Comparison of ENCODE assay signal across 9 cellular contexts in genomic region chr6:89242574-89243330, GRCh38. TPM values are rescaled to one million over a fixed set of nuclear protein-coding genes. Genes with fewer than 3 reads are reported as not detected.
DNase-seq lines count a peak whose midpoint lies in the region; ATAC-seq and TF ChIP-seq lines count a peak whose summit lies in the region.
"Had no signal": no experiment of that assay in that cellular context is flagged by ENCODE, and none has a peak within 500 bp of the region (broad histone marks: within the 10 kb centered on the region; RNA-seq: fewer than 3 reads in every experiment).

No MANE protein-coding gene starts in this region.

- H3K27ac Mint-ChIP-seq in WTC11: peak overlapping the region; percentile 88
- H3K27ac Mint-ChIP-seq: dendritic cell treated with granulocyte-macrophage colony-stimulating factor and Interleukin-4, amounts not matched to agents 40 ng/mL and 50 ng/mL, for 4 days had no signal

- no peak overlapping the region for H3K27ac ChIP-seq in testis

- intact Hi-C loops in testis (cut with DNase I; ENCODE audit: low total_unique reads): loop anchor here (5.0 to 10.0 kb wide), 2 partner anchors 118 to 260 kb away; no protein-coding TSS in a partner anchor

- H3K9me3 ChIP-seq in testis: no peaks in the 10 kb centered on the region

- peaks cover 6% of the 10 kb centered on the region for H3K9me3 Mint-ChIP-seq in WTC11
- H3K9me3 Mint-ChIP-seq: dendritic cell treated with granulocyte-macrophage colony-stimulating factor and Interleukin-4, amounts not matched to agents 40 ng/mL and 50 ng/mL, for 4 days had no signal

- no peaks in the 10 kb centered on the region for H3K27me3 ChIP-seq in testis

- peaks cover 6% of the 10 kb centered on the region; the same call in 1 of the 2 replicates for H3K36me3 Mint-ChIP-seq in WTC11

- H3K4me3 Mint-ChIP-seq in WTC11: peak overlapping the region; percentile 28; the same call in 1 of the 2 replicates
- H3K4me3 Mint-ChIP-seq: dendritic cell treated with granulocyte-macrophage colony-stimulating factor and Interleukin-4, amounts not matched to agents 40 ng/mL and 50 ng/mL, for 4 days had no signal

- POLR2A ChIA-PET in AG04449 (lab: Yijun Ruan, JAX): interaction anchor here (1.3 kb wide), 1 partner anchor 162 kb away, joined by 3 read pairs; the partner anchor contains the start of gene PNRC1
- POLR2A ChIA-PET in WTC11 (lab: Charles Lee): no interaction called here

- CTCF ChIA-PET in AG04449 (lab: Yijun Ruan, JAX): interaction anchor here (0.8 to 10.4 kb wide), 18 partner anchors 9 to 360 kb away, joined by 3 to 162 read pairs (median 3); partner anchors contain the start of genes PM20D2, RNGTT and SRSF12
- CTCF ChIA-PET in WTC11 (lab: Charles Lee): interaction anchor here (0.7 kb wide), 1 partner anchor 162 kb away, joined by 6 read pairs; the partner anchor contains the start of gene PNRC1

- no peak for TF ChIP-seq POLR2A in testis (IDR thresholded peaks at IDR 0.05)

- H3K4me1 Mint-ChIP-seq in WTC11: peaks cover 40% of the 10 kb centered on the region

- 25 to 45% methylated on average over 3 of the region's 3 CpGs for WGBS in testis, 2 donors

- peaks cover 18% of the 10 kb centered on the region for H3K27me3 Mint-ChIP-seq in WTC11 (ENCODE audit: low read depth)
- H3K27me3 Mint-ChIP-seq: dendritic cell treated with granulocyte-macrophage colony-stimulating factor and Interleukin-4, amounts not matched to agents 40 ng/mL and 50 ng/mL, for 4 days had no signal

- H3K36me3 ChIP-seq in testis (ENCODE audit: low read depth, missing control alignments): no peaks in the 10 kb centered on the region

- no peaks in the 10 kb centered on the region for H3K4me1 ChIP-seq in testis

- ATAC-seq in WTC11: peak; percentile 80
- ATAC-seq in HG03139 (IDR thresholded peaks at IDR 0.05; ENCODE audit: unreplicated experiment): no peak

- H3K4me3 ChIP-seq in AG04449 (ENCODE audit: low read depth, low read length) (no peak overlapping the region), testis (no peak overlapping the region)

- DNase-seq in AG04449 (ENCODE audit: low read depth, low spot score) (peak; percentile 28), NCI-H2081 (lab: John Stamatoyannopoulos, UW) (peak; percentile 47 to 60), WTC11 (ENCODE audit: low spot score) (no peak), iPS-NIHi11 (ENCODE audit: low spot score) (peak; percentile 40), testis (no peak), kidney glomerular epithelial cell (lab: John Stamatoyannopoulos, UW) (no peak)

- TF ChIP-seq CTCF in AG04449 (IDR thresholded peaks at IDR 0.05; ENCODE audit: insufficient read depth, low read length, missing control alignments) (peak; percentile 34), GM12872 (IDR thresholded peaks at IDR 0.05; ENCODE audit: insufficient read depth, low read depth, low read length) (peak; percentile 39; the same call in 2 of the 3 replicates), WTC11 (IDR thresholded peaks at IDR 0.05) (no peak), testis (IDR thresholded peaks at IDR 0.05) (peak in 2 of 3 experiments; percentile 44 to 53)

TF ChIP-seq in WTC11, 78 proteins besides CTCF, POLR2A, EP300 and RAD21:
- no peak for TF ChIP-seq SMAD3 (CRISPR knock-in tag; IDR thresholded peaks at IDR 0.05; ENCODE audit: borderline replicate concordance)
- peak; percentile 72; the same call in 1 of the 2 replicates for TF ChIP-seq ETV6 (CRISPR knock-in tag; IDR thresholded peaks at IDR 0.05)
- 0 out of 2 replicates have a peak, but pooled peaks have one; percentile 22 for TF ChIP-seq SP1 (CRISPR knock-in tag; conservative IDR thresholded peaks at IDR 0.05)

RNA-seq across cellular contexts. Expression of gene GABRR1, which starts 25.6 kb away (rescaled TPM):
- total RNA-seq in WTC11 (2021) (0.23 to 0.30 TPM (median 0.24 TPM) in 3 replicates), testis (1 to 10 TPM; 1.6 to 3.0 TPM)
- polyA plus RNA-seq in testis (ENCODE audit: insufficient read depth, low read depth, low replicate concordance): 3.4 TPM

Comparison
In these comparisons a context has a peak if more than half of its experiments do, and no peak if none do; other contexts are left out.
1. DNase-seq: peak in AG04449 (single experiment), NCI-H2081 (2 of 2) and iPS-NIHi11 (single experiment); none in WTC11 (single experiment), testis (single experiment) and kidney glomerular epithelial cell (single experiment).